Comparison of ENCODE assay signal across 9 cellular contexts in the genomic region with DNA sequence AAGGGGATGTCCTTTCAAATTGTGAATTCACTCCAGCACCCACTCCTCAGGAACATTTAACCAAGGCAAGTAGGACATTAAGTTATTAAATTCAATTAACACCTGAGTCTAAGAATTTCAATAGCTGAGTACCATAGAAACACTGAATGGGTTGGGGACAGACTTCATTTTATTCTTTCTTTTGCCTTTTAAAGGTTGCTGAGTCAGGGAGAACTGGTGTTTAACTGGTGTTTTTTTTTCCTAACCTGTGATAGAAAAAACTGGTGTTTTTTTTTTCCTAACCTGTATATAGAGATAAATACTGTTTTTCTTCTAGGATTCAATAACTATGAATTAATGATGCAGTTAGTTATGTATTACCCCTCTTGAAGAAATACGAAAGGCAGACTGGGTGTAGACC.
"Had no signal": no experiment of that assay in that cellular context is flagged by ENCODE, and none has a peak within 500 bp of the region (broad histone marks: within the 10 kb centered on the region; RNA-seq: fewer than 3 reads in every experiment).

No MANE protein-coding gene starts in this region.

- H2AFZ ChIP-seq: GM23338 had no signal

- H3K4me1 Mint-ChIP-seq: GM23338, H9 had no signal

- H3K9ac ChIP-seq: KMS-11 had no signal

- ATAC-seq: GM23338 had no signal

- FAIRE-seq: H1, H54, HTR-8/SVneo had no signal

- H3K27ac ChIP-seq: KMS-11 had no signal

- DNase-seq: H9, HCEC 1CT, Karpas-422, KBM-7 had no signal

- H3K4me3 Mint-ChIP-seq: GM23338, H9 had no signal

- H3K27ac Mint-ChIP-seq: GM23338, H9 had no signal

- H3K9me3 Mint-ChIP-seq: GM23338 had no signal

- H3K4me2 ChIP-seq: GM23338, KMS-11 had no signal

- H3K4me3 ChIP-seq: GM23338 had no signal
